27 cellular contexts compared by ENCODE assay signal in genomic region chr21:35737425-35737824, GRCh38.
"Had no signal": no experiment of that assay in that cellular context is flagged by ENCODE, and none has a peak within 500 bp of the region (broad histone marks: within the 10 kb centered on the region; RNA-seq: fewer than 3 reads in every experiment).

No MANE protein-coding gene starts in this region.

- H3K27me3 ChIP-seq: right atrium auricular region, uterus had no signal

- H3K27ac Mint-ChIP-seq: activated naive CD4-positive, alpha-beta T cell treated with anti-CD3 and anti-CD28 coated beads, Interleukin-2, amount 10 ng/mL, durations not matched to agents 7 days and 5 days; activated naive CD8-positive, alpha-beta T cell treated with anti-CD3 and anti-CD28 coated beads, Interleukin-2, amount 10 ng/mL, durations not matched to agents 7 days and 5 days; activated T-helper 1 cell treated with anti-CD3 and anti-CD28 coated beads, Interleukin-12 subunit alpha, Interleukin-12 subunit beta, Interleukin-2, Interleukin-4 antibody, amounts not matched to agents 30 ng/mL and 10 ng/mL and 1 ng/mL, durations not matched to agents 14 hours and 24 hours and 36 hours; dendritic cell treated with granulocyte-macrophage colony-stimulating factor and Interleukin-4, amounts not matched to agents 40 ng/mL and 50 ng/mL, for 4 days; endodermal cell; T-helper 17 cell; type B pancreatic cell had no signal

- H3K36me3 Mint-ChIP-seq: activated naive CD4-positive, alpha-beta T cell treated with anti-CD3 and anti-CD28 coated beads, Interleukin-2, amount 10 ng/mL, durations not matched to agents 7 days and 5 days; activated naive CD8-positive, alpha-beta T cell treated with anti-CD3 and anti-CD28 coated beads, Interleukin-2, amount 10 ng/mL, durations not matched to agents 7 days and 5 days had no signal

- DNase-seq: activated CD4-positive, alpha-beta T cell treated with anti-CD3 and anti-CD28 coated beads for 48 hours; activated CD4-positive, alpha-beta T cell treated with anti-CD3 and anti-CD28 coated beads, Interleukin-2, amount 50 U/mL, for 48 hours; activated CD8-positive, alpha-beta memory T cell treated with anti-CD3 and anti-CD28 coated beads for 24 hours; activated gamma-delta T cell; activated naive CD4-positive, alpha-beta T cell treated with anti-CD3 and anti-CD28 coated beads, Interleukin-2, amount 10 ng/mL, durations not matched to agents 7 days and 5 days; activated naive CD8-positive, alpha-beta T cell treated with anti-CD3 and anti-CD28 coated beads, Interleukin-2, amount 10 ng/mL, durations not matched to agents 7 days and 5 days; central memory CD4-positive, alpha-beta T cell; endodermal cell; naive B cell; spleen; stimulated activated CD4-positive, alpha-beta T cell treated with anti-CD3 and anti-CD28 coated beads, Interleukin-2, amount 100 ng/mL, for 48 hours; stimulated activated naive CD4-positive, alpha-beta T cell treated with Interleukin-2 at 50 U/mL for 16 hours; T-helper 17 cell; T1000; WERI-Rb-1 had no signal

- H3K4me1 ChIP-seq: parathyroid adenoma, psoas muscle, spleen, uterus had no signal

- H3K4me3 ChIP-seq: lung, psoas muscle, right atrium auricular region, spleen, thoracic aorta, uterus had no signal

- H3K4me3 Mint-ChIP-seq: activated naive CD4-positive, alpha-beta T cell treated with anti-CD3 and anti-CD28 coated beads, Interleukin-2, amount 10 ng/mL, durations not matched to agents 7 days and 5 days; activated naive CD8-positive, alpha-beta T cell treated with anti-CD3 and anti-CD28 coated beads, Interleukin-2, amount 10 ng/mL, durations not matched to agents 7 days and 5 days; activated T-helper 1 cell treated with anti-CD3 and anti-CD28 coated beads, Interleukin-12 subunit alpha, Interleukin-12 subunit beta, Interleukin-2, Interleukin-4 antibody, amounts not matched to agents 30 ng/mL and 10 ng/mL and 1 ng/mL, durations not matched to agents 14 hours and 24 hours and 36 hours; dendritic cell treated with granulocyte-macrophage colony-stimulating factor and Interleukin-4, amounts not matched to agents 40 ng/mL and 50 ng/mL, for 4 days; endodermal cell; naive B cell; neural crest cell; T-helper 17 cell; type B pancreatic cell had no signal

- H3K9ac ChIP-seq: parathyroid adenoma had no signal

- H3K79me2 ChIP-seq: parathyroid adenoma had no signal

- H3K36me3 ChIP-seq: right atrium auricular region, spleen, thoracic aorta, uterus, WERI-Rb-1 had no signal

- H3K9me3 Mint-ChIP-seq: activated naive CD4-positive, alpha-beta T cell treated with anti-CD3 and anti-CD28 coated beads, Interleukin-2, amount 10 ng/mL, durations not matched to agents 7 days and 5 days; activated T-helper 1 cell treated with anti-CD3 and anti-CD28 coated beads, Interleukin-12 subunit alpha, Interleukin-12 subunit beta, Interleukin-2, Interleukin-4 antibody, amounts not matched to agents 30 ng/mL and 10 ng/mL and 1 ng/mL, durations not matched to agents 14 hours and 24 hours and 36 hours had no signal

- H3K4me1 Mint-ChIP-seq: activated naive CD4-positive, alpha-beta T cell treated with anti-CD3 and anti-CD28 coated beads, Interleukin-2, amount 10 ng/mL, durations not matched to agents 7 days and 5 days; activated naive CD8-positive, alpha-beta T cell treated with anti-CD3 and anti-CD28 coated beads, Interleukin-2, amount 10 ng/mL, durations not matched to agents 7 days and 5 days; endodermal cell; naive B cell; neural crest cell; T-helper 17 cell had no signal

- H3K9me3 ChIP-seq: psoas muscle, uterus had no signal

- H2AFZ ChIP-seq: parathyroid adenoma had no signal

- ATAC-seq: activated CD4-positive, CD25-positive, alpha-beta regulatory T cell treated with anti-CD3 and anti-CD28 coated beads, Interleukin-2, amount 50 U/mL, for 24 hours; left lobe of liver; T-helper 17 cell had no signal

- H3K27ac ChIP-seq: parathyroid adenoma, psoas muscle, spleen, uterus, WERI-Rb-1 had no signal
